15 cellular contexts compared by ENCODE assay signal in the genomic region with DNA sequence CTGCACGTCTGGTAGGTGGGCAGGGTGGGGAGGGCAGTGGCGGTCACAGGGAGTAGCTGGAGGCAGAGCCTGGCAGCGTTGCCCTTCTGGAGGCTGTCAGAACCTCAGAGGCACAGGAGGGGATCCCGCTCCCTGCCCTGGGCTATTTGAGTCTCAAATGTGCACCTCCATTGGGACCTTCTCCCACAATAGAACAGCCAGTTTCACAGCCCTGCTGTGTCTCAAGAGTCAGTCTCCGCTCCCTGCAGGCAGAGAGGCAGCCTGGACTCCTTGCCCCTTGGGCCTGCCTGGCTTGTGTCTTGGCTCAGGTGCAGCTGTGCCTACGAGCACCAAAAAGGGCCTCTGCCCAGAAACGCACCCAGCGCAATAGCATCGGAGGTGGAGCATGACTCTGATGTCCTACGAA. TPM values are rescaled to one million over a fixed set of nuclear protein-coding genes. Genes with fewer than 3 reads are reported as not detected.
DNase-seq lines count a peak whose midpoint lies in the region; ATAC-seq and TF ChIP-seq lines count a peak whose summit lies in the region.
"Had no signal": no experiment of that assay in that cellular context is flagged by ENCODE, and none has a peak within 500 bp of the region (broad histone marks: within the 10 kb centered on the region; RNA-seq: fewer than 3 reads in every experiment).

No MANE protein-coding gene starts in this region.

- peaks cover 6% of the 10 kb centered on the region for H3K36me3 Mint-ChIP-seq in Caco-2 (ENCODE audit: insufficient read depth, unreplicated experiment)
- no peaks in the 10 kb centered on the region for H3K36me3 Mint-ChIP-seq in T-cell
- no peaks in the 10 kb centered on the region for H3K36me3 Mint-ChIP-seq in natural killer cell
- H3K36me3 Mint-ChIP-seq: activated CD8-positive, alpha-beta memory T cell treated with anti-CD3 and anti-CD28 coated beads, Interleukin-2, amount 10 ng/mL, durations not matched to agents 7 days and 5 days had no signal

- H3K27me3 ChIP-seq in Caco-2 (replicated peaks; ENCODE audit: control insufficient read depth, insufficient read depth, low read length): no peaks in the 10 kb centered on the region
- peaks cover 33% of the 10 kb centered on the region for H3K27me3 ChIP-seq in iPS-18a (ENCODE audit: control insufficient read depth, insufficient read depth, low read length)

- intact Hi-C loops in Caco-2 (cut with micrococcal nuclease; ENCODE audit: unreplicated experiment): no loop called here
- intact Hi-C loops in sciatic nerve (cut with DNase I): no loop called here
- intact Hi-C loops in natural killer cell (cut with micrococcal nuclease): no loop called here
- intact Hi-C loops in OCI-LY7 (cut with micrococcal nuclease; ENCODE audit: unreplicated experiment): no loop called here

- H3K27me3 Mint-ChIP-seq in Caco-2 (ENCODE audit: insufficient read depth, unreplicated experiment) (no peaks in the 10 kb centered on the region), T-cell (peaks cover 0 to 29% of the 10 kb centered on the region in 2 donors), natural killer cell (ENCODE audit: low read depth in 2 of 2) (peaks cover 13 to 19% of the 10 kb centered on the region in 2 donors)

- ATAC-seq in T-cell (replicated peaks in 1 of 4): no peak
- no peak for ATAC-seq in sciatic nerve
- ATAC-seq in natural killer cell: no peak
- no peak for ATAC-seq in GM19395 (IDR thresholded peaks at IDR 0.05; ENCODE audit: unreplicated experiment)
- ATAC-seq: T-helper 17 cell had no signal

- DNase-seq in Caco-2 (no peak), T-cell (peak in 1 of 34 experiments; percentile 17), sciatic nerve (ENCODE audit: low spot score) (peak; percentile 43), natural killer cell (no peak), DMS114 treated with DMSO at 0.1 percent for 48 hours (lab: John Stamatoyannopoulos, UW; ENCODE audit: unreplicated experiment) (no peak), OCI-LY7 (ENCODE audit: low spot score) (no peak)
- DNase-seq: brain microvascular endothelial cell, COR-L47, left cardiac atrium, NCI-H1105, T-helper 17 cell had no signal

- CTCF ChIA-PET in Caco-2 (lab: Charles Lee): no interaction called here
- CTCF ChIA-PET in T-cell (lab: Charles Lee): interaction anchor here in 1 of 2 donors (0.7 kb wide), 1 partner anchor 1651 kb away, joined by 3 read pairs; no protein-coding TSS in a partner anchor
- CTCF ChIA-PET in OCI-LY7 (lab: Charles Lee; ENCODE audit: unreplicated experiment): interaction anchor here (0.5 kb wide), 1 partner anchor 8 kb away, joined by 3 read pairs; no protein-coding TSS in a partner anchor

- no peaks in the 10 kb centered on the region for H4K20me1 ChIP-seq in OCI-LY7 (ENCODE audit: insufficient read depth, low read length)

- no peaks in the 10 kb centered on the region for H3K9me2 ChIP-seq in OCI-LY7 (ENCODE audit: insufficient read depth, low read length)

- no peaks in the 10 kb centered on the region for H3K36me3 ChIP-seq in Caco-2 (ENCODE audit: control insufficient read depth, insufficient read depth, low read length)
- no peaks in the 10 kb centered on the region for H3K36me3 ChIP-seq in iPS-18a (ENCODE audit: control insufficient read depth, low read depth, low read length)
- H3K36me3 ChIP-seq in OCI-LY7 (ENCODE audit: insufficient read depth, low read length): no peaks in the 10 kb centered on the region
- H3K36me3 ChIP-seq: brain microvascular endothelial cell had no signal

- no peak overlapping the region for H2AFZ ChIP-seq in OCI-LY7 (ENCODE audit: low read length)

- H3K4me3 ChIP-seq in Caco-2 (ENCODE audit: low read depth, low read length): no peak overlapping the region
- peak overlapping the region; percentile 40 for H3K4me3 ChIP-seq in iPS-18a (ENCODE audit: low read length)
- no peak overlapping the region for H3K4me3 ChIP-seq in OCI-LY7 (ENCODE audit: low read depth, low read length, poor library complexity, severe bottlenecking)

- H3K27ac Mint-ChIP-seq in Caco-2 (ENCODE audit: unreplicated experiment) (no peak overlapping the region), T-cell (no peak overlapping the region), natural killer cell (no peak overlapping the region)
- H3K27ac Mint-ChIP-seq: activated CD8-positive, alpha-beta memory T cell treated with anti-CD3 and anti-CD28 coated beads, Interleukin-2, amount 10 ng/mL, durations not matched to agents 7 days and 5 days; T-helper 17 cell had no signal

- H3K27ac ChIP-seq in iPS-18a (ENCODE audit: low read length): no peak overlapping the region
- H3K27ac ChIP-seq in OCI-LY7 (ENCODE audit: low read depth, low read length, poor library complexity, severe bottlenecking): no peak overlapping the region
- H3K27ac ChIP-seq: brain microvascular endothelial cell, HL-60 had no signal

- TF ChIP-seq CTCF in Caco-2 (IDR thresholded peaks at IDR 0.05; ENCODE audit: insufficient read depth in 1 of 2, low read depth in 1 of 2, low read length in 1 of 2, severe bottlenecking in 1 of 2, unreplicated experiment in 1 of 2) (no peak), natural killer cell (IDR thresholded peaks at IDR 0.05) (no peak), OCI-LY7 (conservative IDR thresholded peaks at IDR 0.05; ENCODE audit: low read length) (no peak)

- H3K9me3 Mint-ChIP-seq in Caco-2 (ENCODE audit: unreplicated experiment) (no peaks in the 10 kb centered on the region), T-cell (no peaks in the 10 kb centered on the region), natural killer cell (no peaks in the 10 kb centered on the region)

- H3K4me3 Mint-ChIP-seq in Caco-2 (ENCODE audit: unreplicated experiment) (peak overlapping the region; percentile 75), T-cell (peak overlapping the region; percentile 21 to 61 (median 36)), natural killer cell (no peak overlapping the region)
- H3K4me3 Mint-ChIP-seq: activated CD8-positive, alpha-beta memory T cell treated with anti-CD3 and anti-CD28 coated beads, Interleukin-2, amount 10 ng/mL, durations not matched to agents 7 days and 5 days had no signal

- H3K4me1 Mint-ChIP-seq in Caco-2 (ENCODE audit: low read depth, unreplicated experiment) (no peaks in the 10 kb centered on the region), T-cell (peaks cover 13 to 38% (median 21%) of the 10 kb centered on the region in 3 donors), natural killer cell (peaks cover 1 to 7% of the 10 kb centered on the region in 2 donors)

- H3K9me3 ChIP-seq in Caco-2 (no peaks in the 10 kb centered on the region), iPS-18a (ENCODE audit: control insufficient read depth, low read depth, low read length) (no peaks in the 10 kb centered on the region), OCI-LY7 (ENCODE audit: low read length) (no peaks in the 10 kb centered on the region)

- H3K4me2 ChIP-seq in OCI-LY7 (ENCODE audit: low read length): no peak overlapping the region

- H3K4me1 ChIP-seq in Caco-2 (no peaks in the 10 kb centered on the region), iPS-18a (ENCODE audit: control insufficient read depth, low read depth, low read length) (no peaks in the 10 kb centered on the region), OCI-LY7 (ENCODE audit: insufficient read depth, low read length, poor library complexity, severe bottlenecking) (no peaks in the 10 kb centered on the region)

- no peak overlapping the region for H3K9ac ChIP-seq in iPS-18a (ENCODE audit: low read length)

- BruUV-seq in Caco-2 (replicated peaks; lab: Mats Ljungman, UMichigan) (no TSS peak), OCI-LY7 (replicated peaks; lab: Mats Ljungman, UMichigan) (no TSS peak)

- POLR2A ChIA-PET in Caco-2 (lab: Charles Lee): no interaction called here
- POLR2A ChIA-PET in T-cell (lab: Charles Lee): no interaction called here
- POLR2A ChIA-PET in OCI-LY7 (lab: Charles Lee): no interaction called here

- H3K79me2 ChIP-seq in OCI-LY7 (ENCODE audit: insufficient read depth, low read depth, low read length): no peaks in the 10 kb centered on the region

RNA-seq across cellular contexts. Expression of gene FAM168B, which starts 57.4 kb away (rescaled TPM):
- total RNA-seq in Caco-2 (2022) (109 and 119 TPM in 2 replicates), T-cell (10 to 100 TPM; 61.7 to 84.0 (median 73.3) TPM), sciatic nerve (88.0 TPM), natural killer cell (10 to 100 TPM; 56.0 to 70.7 (median 65.3) TPM), OCI-LY7 (2022) (81.5 and 85.3 TPM in 2 replicates)
- total RNA-seq in OCI-LY7 (2014; rRNA removed; shearing (Covaris generic)): 53.5 and 53.6 TPM in 2 replicates
